1 cellular context compared by ENCODE assay signal in the genomic region with DNA sequence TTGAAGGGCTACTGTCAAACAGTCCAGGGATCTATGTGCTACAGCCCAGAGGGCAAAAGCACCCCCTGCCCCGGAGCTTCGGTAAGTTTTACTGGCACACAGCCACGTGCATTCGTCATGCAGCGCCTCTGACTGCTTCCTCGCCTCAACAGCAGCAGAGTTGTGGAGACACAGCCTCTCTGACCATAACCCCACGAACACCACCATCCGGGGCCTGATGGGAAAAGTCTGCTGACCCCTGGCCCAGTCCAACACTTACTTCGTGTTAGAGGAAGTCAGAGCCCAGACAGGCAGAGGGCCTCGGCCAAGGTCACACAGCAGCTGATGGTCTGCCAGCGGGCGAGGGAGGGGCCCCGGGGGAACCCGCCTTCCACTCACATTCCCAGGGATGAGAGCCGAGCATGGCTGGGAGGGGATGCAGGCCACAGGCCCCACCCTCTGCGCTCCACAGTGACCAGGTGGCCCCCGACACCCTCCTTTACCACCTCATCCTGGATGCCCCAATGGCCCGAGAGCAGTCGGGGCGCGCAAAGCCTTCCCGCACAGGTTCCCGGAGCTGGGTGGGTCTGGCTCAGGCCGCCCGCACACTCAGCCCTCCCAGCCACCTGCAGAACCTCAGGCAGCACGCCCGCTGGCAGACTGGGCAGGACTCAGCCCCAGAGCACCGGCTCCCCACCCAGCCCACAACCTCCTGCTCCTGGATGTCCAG.
A peak's percentile ranks its signal among the peaks of the same experiment; 100 is the strongest.
TF ChIP-seq lines count a peak whose summit lies in the region.

No MANE protein-coding gene starts in this region.

TF ChIP-seq in HepG2, 621 proteins besides CTCF, POLR2A, EP300 and RAD21 (continued from another document and continues in another):
- TF ChIP-seq, protein P1, sequence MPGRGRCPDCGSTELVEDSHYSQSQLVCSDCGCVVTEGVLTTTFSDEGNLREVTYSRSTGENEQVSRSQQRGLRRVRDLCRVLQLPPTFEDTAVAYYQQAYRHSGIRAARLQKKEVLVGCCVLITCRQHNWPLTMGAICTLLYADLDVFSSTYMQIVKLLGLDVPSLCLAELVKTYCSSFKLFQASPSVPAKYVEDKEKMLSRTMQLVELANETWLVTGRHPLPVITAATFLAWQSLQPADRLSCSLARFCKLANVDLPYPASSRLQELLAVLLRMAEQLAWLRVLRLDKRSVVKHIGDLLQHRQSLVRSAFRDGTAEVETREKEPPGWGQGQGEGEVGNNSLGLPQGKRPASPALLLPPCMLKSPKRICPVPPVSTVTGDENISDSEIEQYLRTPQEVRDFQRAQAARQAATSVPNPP (CRISPR knock-in tag; IDR thresholded peaks at IDR 0.05): no peak
- no peak for TF ChIP-seq ZNF670 (CRISPR knock-in tag; IDR thresholded peaks at IDR 0.05; ENCODE audit: borderline replicate concordance)
- TF ChIP-seq KMT2B (CRISPR knock-in tag; IDR thresholded peaks at IDR 0.05): no peak
- no peak for TF ChIP-seq ZSCAN22 (CRISPR knock-in tag; IDR thresholded peaks at IDR 0.05)
- no peak for TF ChIP-seq ZNF34 (CRISPR knock-in tag; IDR thresholded peaks at IDR 0.05; ENCODE audit: borderline replicate concordance)
- TF ChIP-seq RFXANK (CRISPR knock-in tag; IDR thresholded peaks at IDR 0.05): no peak
- no peak for TF ChIP-seq PAWR (CRISPR knock-in tag; IDR thresholded peaks at IDR 0.05; ENCODE audit: borderline replicate concordance)
- TF ChIP-seq JUNB (CRISPR knock-in tag; IDR thresholded peaks at IDR 0.05; ENCODE audit: borderline replicate concordance): no peak
- TF ChIP-seq JUND (CRISPR knock-in tag; IDR thresholded peaks at IDR 0.05): 0 out of 2 replicates have a peak, but pooled peaks have one; percentile 16
- TF ChIP-seq ZNF746 (CRISPR knock-in tag; IDR thresholded peaks at IDR 0.05): no peak
- TF ChIP-seq, protein P2, sequence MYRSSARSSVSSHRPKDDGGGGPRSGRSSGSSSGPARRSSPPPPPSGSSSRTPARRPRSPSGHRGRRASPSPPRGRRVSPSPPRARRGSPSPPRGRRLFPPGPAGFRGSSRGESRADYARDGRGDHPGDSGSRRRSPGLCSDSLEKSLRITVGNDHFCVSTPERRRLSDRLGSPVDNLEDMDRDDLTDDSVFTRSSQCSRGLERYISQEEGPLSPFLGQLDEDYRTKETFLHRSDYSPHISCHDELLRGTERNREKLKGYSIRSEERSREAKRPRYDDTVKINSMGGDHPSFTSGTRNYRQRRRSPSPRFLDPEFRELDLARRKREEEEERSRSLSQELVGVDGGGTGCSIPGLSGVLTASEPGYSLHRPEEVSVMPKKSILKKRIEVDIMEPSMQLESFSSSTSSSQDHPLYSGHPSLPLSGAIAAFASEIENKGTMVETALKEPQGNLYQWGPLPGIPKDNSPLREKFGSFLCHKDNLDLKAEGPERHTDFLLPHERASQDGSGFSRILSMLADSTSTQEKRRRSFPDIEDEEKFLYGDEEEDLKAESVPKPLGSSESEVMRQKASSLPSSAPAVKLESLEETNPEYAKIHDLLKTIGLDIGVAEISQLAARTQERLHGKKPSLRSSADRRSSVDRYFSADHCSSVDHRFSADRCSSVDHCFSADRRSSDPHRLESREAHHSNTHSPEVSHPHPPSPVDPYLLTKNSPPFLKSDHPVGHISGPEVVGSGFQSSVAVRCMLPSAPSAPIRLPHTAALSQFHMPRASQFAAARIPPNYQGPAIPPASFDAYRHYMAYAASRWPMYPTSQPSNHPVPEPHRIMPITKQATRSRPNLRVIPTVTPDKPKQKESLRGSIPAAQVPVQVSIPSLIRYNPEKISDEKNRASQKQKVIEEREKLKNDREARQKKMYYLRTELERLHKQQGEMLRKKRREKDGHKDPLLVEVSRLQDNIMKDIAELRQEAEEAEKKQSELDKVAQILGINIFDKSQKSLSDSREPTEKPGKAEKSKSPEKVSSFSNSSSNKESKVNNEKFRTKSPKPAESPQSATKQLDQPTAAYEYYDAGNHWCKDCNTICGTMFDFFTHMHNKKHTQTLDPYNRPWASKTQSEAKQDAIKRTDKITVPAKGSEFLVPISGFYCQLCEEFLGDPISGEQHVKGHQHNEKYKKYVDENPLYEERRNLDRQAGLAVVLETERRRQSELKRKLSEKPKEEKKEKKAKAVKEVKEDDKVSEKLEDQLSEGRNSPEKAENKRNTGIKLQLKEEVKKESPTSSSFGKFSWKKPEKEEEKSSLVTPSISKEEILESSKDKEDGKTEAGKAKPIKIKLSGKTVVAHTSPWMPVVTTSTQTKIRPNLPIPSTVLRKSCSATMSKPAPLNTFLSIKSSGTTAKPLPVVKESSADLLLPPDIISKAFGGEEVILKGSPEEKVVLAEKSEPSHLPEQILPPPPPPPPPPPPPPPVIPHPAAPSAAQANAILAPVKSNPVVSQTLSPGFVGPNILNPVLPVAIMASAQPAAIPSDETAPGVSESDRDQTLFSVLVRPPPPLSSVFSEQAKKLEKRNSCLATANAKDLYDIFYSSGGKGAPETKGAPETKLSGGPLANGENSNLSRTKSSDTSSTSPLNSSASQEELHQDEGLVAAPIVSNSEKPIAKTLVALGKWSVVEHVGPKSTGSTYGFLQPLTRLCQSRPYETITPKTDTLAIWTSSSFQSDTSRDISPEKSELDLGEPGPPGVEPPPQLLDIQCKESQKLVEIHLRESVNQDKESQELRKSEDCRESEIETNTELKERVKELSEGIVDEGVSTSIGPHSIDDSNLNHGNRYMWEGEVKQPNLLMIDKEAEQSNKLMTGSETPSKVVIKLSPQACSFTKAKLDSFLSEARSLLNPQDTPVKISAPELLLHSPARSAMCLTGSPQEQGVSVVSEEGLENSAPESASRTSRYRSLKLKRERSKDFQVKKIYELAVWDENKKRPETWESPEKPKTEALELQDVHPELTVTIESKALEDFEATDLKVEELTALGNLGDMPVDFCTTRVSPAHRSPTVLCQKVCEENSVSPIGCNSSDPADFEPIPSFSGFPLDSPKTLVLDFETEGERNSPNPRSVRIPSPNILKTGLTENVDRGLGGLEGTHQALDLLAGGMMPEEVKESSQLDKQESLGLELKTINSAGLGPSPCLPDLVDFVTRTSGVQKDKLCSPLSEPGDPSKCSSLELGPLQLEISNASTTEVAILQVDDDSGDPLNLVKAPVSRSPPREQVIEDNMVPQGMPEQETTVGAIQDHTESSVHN (CRISPR knock-in tag; IDR thresholded peaks at IDR 0.05): no peak
- no peak for TF ChIP-seq MTA1 (CRISPR knock-in tag; IDR thresholded peaks at IDR 0.05; ENCODE audit: borderline replicate concordance)
- TF ChIP-seq, protein P3, sequence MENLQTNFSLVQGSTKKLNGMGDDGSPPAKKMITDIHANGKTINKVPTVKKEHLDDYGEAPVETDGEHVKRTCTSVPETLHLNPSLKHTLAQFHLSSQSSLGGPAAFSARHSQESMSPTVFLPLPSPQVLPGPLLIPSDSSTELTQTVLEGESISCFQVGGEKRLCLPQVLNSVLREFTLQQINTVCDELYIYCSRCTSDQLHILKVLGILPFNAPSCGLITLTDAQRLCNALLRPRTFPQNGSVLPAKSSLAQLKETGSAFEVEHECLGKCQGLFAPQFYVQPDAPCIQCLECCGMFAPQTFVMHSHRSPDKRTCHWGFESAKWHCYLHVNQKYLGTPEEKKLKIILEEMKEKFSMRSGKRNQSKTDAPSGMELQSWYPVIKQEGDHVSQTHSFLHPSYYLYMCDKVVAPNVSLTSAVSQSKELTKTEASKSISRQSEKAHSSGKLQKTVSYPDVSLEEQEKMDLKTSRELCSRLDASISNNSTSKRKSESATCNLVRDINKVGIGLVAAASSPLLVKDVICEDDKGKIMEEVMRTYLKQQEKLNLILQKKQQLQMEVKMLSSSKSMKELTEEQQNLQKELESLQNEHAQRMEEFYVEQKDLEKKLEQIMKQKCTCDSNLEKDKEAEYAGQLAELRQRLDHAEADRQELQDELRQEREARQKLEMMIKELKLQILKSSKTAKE (CRISPR knock-in tag; IDR thresholded peaks at IDR 0.05; ENCODE audit: borderline replicate concordance): peak; percentile 76
- peak; percentile 100 for TF ChIP-seq ZNF768 (CRISPR knock-in tag; IDR thresholded peaks at IDR 0.05)
- no peak for TF ChIP-seq ZNF841 (CRISPR knock-in tag; IDR thresholded peaks at IDR 0.05; ENCODE audit: borderline replicate concordance)
- no peak for TF ChIP-seq ZNF441 (CRISPR knock-in tag; IDR thresholded peaks at IDR 0.05; ENCODE audit: borderline replicate concordance)
- TF ChIP-seq, protein P4, sequence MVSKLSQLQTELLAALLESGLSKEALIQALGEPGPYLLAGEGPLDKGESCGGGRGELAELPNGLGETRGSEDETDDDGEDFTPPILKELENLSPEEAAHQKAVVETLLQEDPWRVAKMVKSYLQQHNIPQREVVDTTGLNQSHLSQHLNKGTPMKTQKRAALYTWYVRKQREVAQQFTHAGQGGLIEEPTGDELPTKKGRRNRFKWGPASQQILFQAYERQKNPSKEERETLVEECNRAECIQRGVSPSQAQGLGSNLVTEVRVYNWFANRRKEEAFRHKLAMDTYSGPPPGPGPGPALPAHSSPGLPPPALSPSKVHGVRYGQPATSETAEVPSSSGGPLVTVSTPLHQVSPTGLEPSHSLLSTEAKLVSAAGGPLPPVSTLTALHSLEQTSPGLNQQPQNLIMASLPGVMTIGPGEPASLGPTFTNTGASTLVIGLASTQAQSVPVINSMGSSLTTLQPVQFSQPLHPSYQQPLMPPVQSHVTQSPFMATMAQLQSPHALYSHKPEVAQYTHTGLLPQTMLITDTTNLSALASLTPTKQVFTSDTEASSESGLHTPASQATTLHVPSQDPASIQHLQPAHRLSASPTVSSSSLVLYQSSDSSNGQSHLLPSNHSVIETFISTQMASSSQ (IDR thresholded peaks at IDR 0.05; ENCODE audit: low read depth): no peak
- TF ChIP-seq, protein P4 (CRISPR knock-in tag; IDR thresholded peaks at IDR 0.05; ENCODE audit: borderline replicate concordance): no peak
- TF ChIP-seq SMAD3 (CRISPR knock-in tag; IDR thresholded peaks at IDR 0.05): no peak
- no peak for TF ChIP-seq ZNF570 (CRISPR knock-in tag; IDR thresholded peaks at IDR 0.05; ENCODE audit: borderline replicate concordance)
- no peak for TF ChIP-seq SOX6 (IDR thresholded peaks at IDR 0.05)
- TF ChIP-seq SOX6 (CRISPR knock-in tag; IDR thresholded peaks at IDR 0.05): no peak
- no peak for TF ChIP-seq ELF4 (CRISPR knock-in tag; IDR thresholded peaks at IDR 0.05; ENCODE audit: borderline replicate concordance)
- TF ChIP-seq GABPB1 (CRISPR knock-in tag; IDR thresholded peaks at IDR 0.05): no peak
- TF ChIP-seq ZSCAN30 (CRISPR knock-in tag; IDR thresholded peaks at IDR 0.05): no peak
- TF ChIP-seq, protein P5, sequence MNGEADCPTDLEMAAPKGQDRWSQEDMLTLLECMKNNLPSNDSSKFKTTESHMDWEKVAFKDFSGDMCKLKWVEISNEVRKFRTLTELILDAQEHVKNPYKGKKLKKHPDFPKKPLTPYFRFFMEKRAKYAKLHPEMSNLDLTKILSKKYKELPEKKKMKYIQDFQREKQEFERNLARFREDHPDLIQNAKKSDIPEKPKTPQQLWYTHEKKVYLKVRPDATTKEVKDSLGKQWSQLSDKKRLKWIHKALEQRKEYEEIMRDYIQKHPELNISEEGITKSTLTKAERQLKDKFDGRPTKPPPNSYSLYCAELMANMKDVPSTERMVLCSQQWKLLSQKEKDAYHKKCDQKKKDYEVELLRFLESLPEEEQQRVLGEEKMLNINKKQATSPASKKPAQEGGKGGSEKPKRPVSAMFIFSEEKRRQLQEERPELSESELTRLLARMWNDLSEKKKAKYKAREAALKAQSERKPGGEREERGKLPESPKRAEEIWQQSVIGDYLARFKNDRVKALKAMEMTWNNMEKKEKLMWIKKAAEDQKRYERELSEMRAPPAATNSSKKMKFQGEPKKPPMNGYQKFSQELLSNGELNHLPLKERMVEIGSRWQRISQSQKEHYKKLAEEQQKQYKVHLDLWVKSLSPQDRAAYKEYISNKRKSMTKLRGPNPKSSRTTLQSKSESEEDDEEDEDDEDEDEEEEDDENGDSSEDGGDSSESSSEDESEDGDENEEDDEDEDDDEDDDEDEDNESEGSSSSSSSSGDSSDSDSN (CRISPR knock-in tag; IDR thresholded peaks at IDR 0.05): no peak
- no peak for TF ChIP-seq ZNF777 (CRISPR knock-in tag; IDR thresholded peaks at IDR 0.05)
- no peak for TF ChIP-seq XRCC5 (optimal IDR thresholded peaks at IDR 0.05; ENCODE audit: low read length)
- no peak for TF ChIP-seq EHMT2 (IDR thresholded peaks at IDR 0.05; ENCODE audit: borderline replicate concordance, low read depth, low read length)
- TF ChIP-seq TRIM24 (CRISPR knock-in tag; IDR thresholded peaks at IDR 0.05): no peak
- no peak for TF ChIP-seq EEA1 (CRISPR knock-in tag; IDR thresholded peaks at IDR 0.05; ENCODE audit: borderline replicate concordance)
- TF ChIP-seq, protein P6, sequence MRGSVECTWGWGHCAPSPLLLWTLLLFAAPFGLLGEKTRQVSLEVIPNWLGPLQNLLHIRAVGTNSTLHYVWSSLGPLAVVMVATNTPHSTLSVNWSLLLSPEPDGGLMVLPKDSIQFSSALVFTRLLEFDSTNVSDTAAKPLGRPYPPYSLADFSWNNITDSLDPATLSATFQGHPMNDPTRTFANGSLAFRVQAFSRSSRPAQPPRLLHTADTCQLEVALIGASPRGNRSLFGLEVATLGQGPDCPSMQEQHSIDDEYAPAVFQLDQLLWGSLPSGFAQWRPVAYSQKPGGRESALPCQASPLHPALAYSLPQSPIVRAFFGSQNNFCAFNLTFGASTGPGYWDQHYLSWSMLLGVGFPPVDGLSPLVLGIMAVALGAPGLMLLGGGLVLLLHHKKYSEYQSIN (CRISPR knock-in tag; IDR thresholded peaks at IDR 0.05; ENCODE audit: borderline replicate concordance): no peak
- TF ChIP-seq ZNF124 (CRISPR knock-in tag; IDR thresholded peaks at IDR 0.05): no peak
- peak; percentile 51 for TF ChIP-seq TBX2 (CRISPR knock-in tag; IDR thresholded peaks at IDR 0.05; ENCODE audit: borderline replicate concordance)
- 0 out of 2 replicates have a peak, but pooled peaks have one; percentile 20 for TF ChIP-seq TARDBP (CRISPR knock-in tag; IDR thresholded peaks at IDR 0.05)
- TF ChIP-seq ZNF484 (CRISPR knock-in tag; IDR thresholded peaks at IDR 0.05; ENCODE audit: borderline replicate concordance, low read depth): no peak
- TF ChIP-seq ZNF563 (CRISPR knock-in tag; IDR thresholded peaks at IDR 0.05): 0 out of 2 replicates have a peak, but pooled peaks have one; percentile 30
- no peak for TF ChIP-seq ZNF891 (CRISPR knock-in tag; IDR thresholded peaks at IDR 0.05)
- TF ChIP-seq, protein P7, sequence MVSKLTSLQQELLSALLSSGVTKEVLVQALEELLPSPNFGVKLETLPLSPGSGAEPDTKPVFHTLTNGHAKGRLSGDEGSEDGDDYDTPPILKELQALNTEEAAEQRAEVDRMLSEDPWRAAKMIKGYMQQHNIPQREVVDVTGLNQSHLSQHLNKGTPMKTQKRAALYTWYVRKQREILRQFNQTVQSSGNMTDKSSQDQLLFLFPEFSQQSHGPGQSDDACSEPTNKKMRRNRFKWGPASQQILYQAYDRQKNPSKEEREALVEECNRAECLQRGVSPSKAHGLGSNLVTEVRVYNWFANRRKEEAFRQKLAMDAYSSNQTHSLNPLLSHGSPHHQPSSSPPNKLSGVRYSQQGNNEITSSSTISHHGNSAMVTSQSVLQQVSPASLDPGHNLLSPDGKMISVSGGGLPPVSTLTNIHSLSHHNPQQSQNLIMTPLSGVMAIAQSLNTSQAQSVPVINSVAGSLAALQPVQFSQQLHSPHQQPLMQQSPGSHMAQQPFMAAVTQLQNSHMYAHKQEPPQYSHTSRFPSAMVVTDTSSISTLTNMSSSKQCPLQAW (CRISPR knock-in tag; IDR thresholded peaks at IDR 0.05): no peak
